Comparison of ENCODE assay signal across 36 cellular contexts in the genomic region with DNA sequence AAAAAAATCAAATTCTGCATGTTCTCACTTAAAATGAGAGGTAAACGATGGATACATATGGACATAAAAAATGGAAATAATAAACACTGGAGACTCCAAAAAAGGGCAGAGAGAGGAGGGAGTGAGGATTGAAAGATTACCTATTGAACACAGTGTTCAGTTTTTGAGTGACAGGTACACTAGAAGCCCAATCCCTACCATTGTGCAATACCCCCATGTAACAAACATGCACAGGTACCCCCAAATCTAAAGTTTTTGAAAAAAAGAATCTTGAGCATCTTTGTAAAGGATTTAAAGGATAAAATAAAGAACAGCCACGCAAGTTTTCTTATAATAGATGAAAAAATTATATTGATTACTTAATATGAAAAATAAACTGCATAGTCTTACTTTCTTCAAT. TPM values are rescaled to one million over a fixed set of nuclear protein-coding genes. Genes with fewer than 3 reads are reported as not detected.
"Had no signal": no experiment of that assay in that cellular context is flagged by ENCODE, and none has a peak within 500 bp of the region (broad histone marks: within the 10 kb centered on the region; RNA-seq: fewer than 3 reads in every experiment).

No MANE protein-coding gene starts in this region.

- H3K36me3 ChIP-seq: adrenal gland, brain microvascular endothelial cell, breast epithelium had no signal

- H3K4me1 ChIP-seq: adrenal gland, body of pancreas, breast epithelium had no signal

- H3K9me3 ChIP-seq: adrenal gland, body of pancreas, breast epithelium had no signal

- DNase-seq: activated B cell treated with CpG ODN at 0.5 μM for 24 hours; activated CD4-positive, alpha-beta memory T cell treated with anti-CD3 and anti-CD28 coated beads for 36 hours; activated CD4-positive, alpha-beta T cell treated with anti-CD3 and anti-CD28 coated beads for 4 hours; activated CD4-positive, alpha-beta T cell treated with anti-CD3 and anti-CD28 coated beads, Interleukin-2, amount 10 ng/mL, durations not matched to agents 24 days and 14 days; activated CD4-positive, alpha-beta T cell treated with anti-CD3 and anti-CD28 coated beads, Interleukin-2, amount 50 U/mL, for 1 hour; activated CD4-positive, alpha-beta T cell treated with anti-CD3 and anti-CD28 coated beads, Interleukin-2, amount 50 U/mL, for 4 hours; activated CD4-positive, CD25-positive, alpha-beta regulatory T cell treated with anti-CD3 and anti-CD28 coated beads, Interleukin-2, amount 50 U/mL, for 72 hours; activated CD8-positive, alpha-beta memory T cell treated with anti-CD3 and anti-CD28 coated beads, Interleukin-2, amount 50 U/mL, for 4 hours; activated CD8-positive, alpha-beta T cell treated with anti-CD3 and anti-CD28 coated beads for 36 hours; activated effector memory CD4-positive, alpha-beta T cell treated with anti-CD3 and anti-CD28 coated beads, Interleukin-2, amount 50 U/mL, for 16 hours; activated gamma-delta T cell treated with Interleukin-2 at 50 U/mL for 16 hours; activated naive CD4-positive, alpha-beta T cell; activated naive CD4-positive, alpha-beta T cell treated with anti-CD3 and anti-CD28 coated beads for 36 hours; activated naive CD4-positive, alpha-beta T cell treated with anti-CD3 and anti-CD28 coated beads, Interleukin-2, amount 50 U/mL, for 16 hours; activated naive CD8-positive, alpha-beta T cell treated with anti-CD3 and anti-CD28 coated beads for 36 hours; activated T-cell treated with anti-CD3 and anti-CD28 coated beads for 4 hours; activated T-cell treated with anti-CD3 and anti-CD28 coated beads, Interleukin-2, amount 50 U/mL, for 1 hour; activated T-cell treated with anti-CD3 and anti-CD28 coated beads, Interleukin-2, amount 50 U/mL, for 4 hours; activated T-cell treated with anti-CD3 and anti-CD28 coated beads, Interleukin-2, amount 50 U/mL, for 72 hours; adrenal gland; amniotic stem cell; aorta; body of pancreas; brain microvascular endothelial cell; central memory CD4-positive, alpha-beta T cell; T-helper 2 cell; T-helper 9 cell had no signal

- H3K27ac ChIP-seq: adrenal gland, body of pancreas, brain microvascular endothelial cell, breast epithelium had no signal

- H3K4me3 ChIP-seq: adrenal gland, body of pancreas, breast epithelium had no signal

- ATAC-seq: activated CD8-positive, alpha-beta T cell treated with anti-CD3 and anti-CD28 coated beads for 36 hours; activated naive CD4-positive, alpha-beta T cell treated with anti-CD3 and anti-CD28 coated beads, Interleukin-2, amount 50 U/mL, for 72 hours; activated T-cell treated with anti-CD3 and anti-CD28 coated beads, Interleukin-2, amount 50 U/mL, for 4 hours; activated T-cell treated with anti-CD3 and anti-CD28 coated beads, Interleukin-2, amount 50 U/mL, for 72 hours; activated T-helper 17 cell treated with anti-CD3 and anti-CD28 coated beads, Interleukin-2, amount 50 U/mL, for 72 hours; body of pancreas had no signal

- FAIRE-seq: astrocyte, TTC549 had no signal

- H3K27me3 ChIP-seq: adrenal gland, body of pancreas, brain microvascular endothelial cell had no signal

RNA-seq across cellular contexts. Expression of a gene that starts 16.7 kb away (rescaled TPM):
- total RNA-seq: activated B cell treated with CpG ODN at 0.5 μM for 24 hours; activated CD8-positive, alpha-beta memory T cell treated with anti-CD3 and anti-CD28 coated beads for 36 hours; activated CD8-positive, alpha-beta T cell treated with anti-CD3 and anti-CD28 coated beads for 36 hours; activated naive CD4-positive, alpha-beta T cell treated with anti-CD3 and anti-CD28 coated beads for 36 hours; activated naive CD8-positive, alpha-beta T cell treated with anti-CD3 and anti-CD28 coated beads for 36 hours; activated T-helper 17 cell treated with anti-CD3 and anti-CD28 coated beads, Interleukin-2, amount 50 U/mL, for 72 hours; adrenal gland; aorta; astrocyte; body of pancreas; breast epithelium; cerebellum had no signal
- polyA plus RNA-seq: aorta had no signal

RNA-seq across cellular contexts. Expression of a gene that starts 24.1 kb away (rescaled TPM):
- total RNA-seq: activated B cell treated with CpG ODN at 0.5 μM for 24 hours; activated CD4-positive, alpha-beta memory T cell treated with anti-CD3 and anti-CD28 coated beads for 36 hours; activated CD4-positive, alpha-beta T cell treated with anti-CD3 and anti-CD28 coated beads, Interleukin-2, amount 10 ng/mL, durations not matched to agents 24 days and 14 days; activated CD8-positive, alpha-beta memory T cell treated with anti-CD3 and anti-CD28 coated beads for 36 hours; activated CD8-positive, alpha-beta T cell treated with anti-CD3 and anti-CD28 coated beads for 36 hours; activated naive CD4-positive, alpha-beta T cell treated with anti-CD3 and anti-CD28 coated beads for 36 hours; activated naive CD4-positive, alpha-beta T cell treated with anti-CD3 and anti-CD28 coated beads, Interleukin-2, amount 50 U/mL, for 72 hours; activated naive CD8-positive, alpha-beta T cell treated with anti-CD3 and anti-CD28 coated beads for 36 hours; activated T-cell treated with anti-CD3 and anti-CD28 coated beads, Interleukin-2, amount 50 U/mL, for 4 hours; activated T-cell treated with anti-CD3 and anti-CD28 coated beads, Interleukin-2, amount 50 U/mL, for 72 hours; activated T-helper 1 cell treated with anti-CD3 and anti-CD28 coated beads, Interleukin-12 subunit alpha, Interleukin-12 subunit beta, Interleukin-2, Interleukin-4 antibody, amounts not matched to agents 30 ng/mL and 10 ng/mL and 1 ng/mL, durations not matched to agents 14 hours and 24 hours and 36 hours; activated T-helper 17 cell treated with anti-CD3 and anti-CD28 coated beads, Interleukin-2, amount 50 U/mL, for 72 hours; adrenal gland; aorta; astrocyte; body of pancreas; breast epithelium; cardiac septum; cerebellum had no signal
- polyA plus RNA-seq: adrenal gland, aorta had no signal

RNA-seq across cellular contexts. Expression of a gene that starts 50.3 kb away (rescaled TPM):
- total RNA-seq: activated B cell treated with CpG ODN at 0.5 μM for 24 hours; activated CD4-positive, alpha-beta T cell treated with anti-CD3 and anti-CD28 coated beads, Interleukin-2, amount 10 ng/mL, durations not matched to agents 24 days and 14 days; activated CD8-positive, alpha-beta memory T cell treated with anti-CD3 and anti-CD28 coated beads for 36 hours; activated T-cell treated with anti-CD3 and anti-CD28 coated beads, Interleukin-2, amount 50 U/mL, for 4 hours; activated T-helper 1 cell treated with anti-CD3 and anti-CD28 coated beads, Interleukin-12 subunit alpha, Interleukin-12 subunit beta, Interleukin-2, Interleukin-4 antibody, amounts not matched to agents 30 ng/mL and 10 ng/mL and 1 ng/mL, durations not matched to agents 14 hours and 24 hours and 36 hours; adrenal gland; aorta; astrocyte; body of pancreas; breast epithelium; cardiac septum; cerebellum had no signal
- polyA plus RNA-seq: adrenal gland, aorta had no signal
